Comparison of ENCODE assay signal across 25 cellular contexts in genomic region chr2:43023791-43024514, GRCh38.
DNase-seq lines count a peak whose midpoint lies in the region; ATAC-seq lines count a peak whose summit lies in the region.
"Had no signal": no experiment of that assay in that cellular context is flagged by ENCODE, and none has a peak within 500 bp of the region (broad histone marks: within the 10 kb centered on the region; RNA-seq: fewer than 3 reads in every experiment).

No MANE protein-coding gene starts in this region.

- peaks cover 3% of the 10 kb centered on the region for H3K36me3 Mint-ChIP-seq in activated naive CD4-positive, alpha-beta T cell treated with anti-CD3 and anti-CD28 coated beads, Interleukin-2, amount 50 U/mL, for 24 hours
- peaks cover 2 to 6% (median 5%) of the 10 kb centered on the region in 3 donors for H3K36me3 Mint-ChIP-seq in naive thymus-derived CD8-positive, alpha-beta T cell

- H3K27me3 ChIP-seq in stomach smooth muscle (ENCODE audit: control insufficient read depth in 1 of 2, insufficient read depth in 2 of 2, low read length in 2 of 2), result no peaks in the 10 kb centered on the region
- H3K27me3 ChIP-seq: testis had no signal

- H3K9me3 ChIP-seq in stomach smooth muscle (ENCODE audit: control insufficient read depth in 2 of 2, low read length in 2 of 2), result peaks cover 3 to 4% of the 10 kb centered on the region in 2 donors
- H3K9me3 ChIP-seq: testis had no signal

- no peak overlapping the region for H3K4me3 ChIP-seq in stomach smooth muscle (ENCODE audit: low read length in 2 of 2)
- H3K4me3 ChIP-seq: left ventricle myocardium inferior, testis had no signal

- peak overlapping the region; percentile 35 for H3K27ac Mint-ChIP-seq in activated naive CD4-positive, alpha-beta T cell treated with anti-CD3 and anti-CD28 coated beads, Interleukin-2, amount 50 U/mL, for 24 hours
- peak overlapping the region in 8 of 10 donors; percentile 22 to 93 (median 60) for H3K27ac Mint-ChIP-seq in naive thymus-derived CD8-positive, alpha-beta T cell
- H3K27ac Mint-ChIP-seq: activated CD4-positive, alpha-beta memory T cell treated with anti-CD3 and anti-CD28 coated beads for 36 hours; activated naive CD4-positive, alpha-beta T cell treated with anti-CD3 and anti-CD28 coated beads for 36 hours; activated T-helper 1 cell treated with anti-CD3 and anti-CD28 coated beads, Interleukin-12 subunit alpha, Interleukin-12 subunit beta, Interleukin-2, Interleukin-4 antibody, amounts not matched to agents 30 ng/mL and 10 ng/mL and 1 ng/mL, durations not matched to agents 14 hours and 24 hours and 36 hours had no signal

- no peaks in the 10 kb centered on the region for H3K36me3 ChIP-seq in stomach smooth muscle (ENCODE audit: control insufficient read depth in 2 of 2, insufficient read depth in 2 of 2, low read length in 2 of 2)
- H3K36me3 ChIP-seq: left ventricle myocardium inferior had no signal

- no peak for DNase-seq in activated naive CD4-positive, alpha-beta T cell (lab: John Stamatoyannopoulos, UW)
- no peak for DNase-seq in caudate nucleus (lab: John Stamatoyannopoulos, UW)
- no peak for DNase-seq in naive thymus-derived CD8-positive, alpha-beta T cell
- DNase-seq in activated CD4-positive, alpha-beta T cell treated with anti-CD3 and anti-CD28 coated beads for 1 hour, result no peak
- DNase-seq in NCI-H2196 treated with DMSO at 0.1 percent for 48 hours (lab: John Stamatoyannopoulos, UW; ENCODE audit: unreplicated experiment), result no peak
- DNase-seq in left lobe of liver (ENCODE audit: low spot score), result no peak
- DNase-seq: amniotic stem cell; cortex of kidney; effector memory CD8-positive, alpha-beta T cell; NCI-H1417 treated with DMSO at 0.1 percent for 48 hours; NCI-H526 treated with DMSO at 0.1 percent for 48 hours; SIG-M5; stimulated activated naive CD4-positive, alpha-beta T cell treated with Interleukin-2 at 50 U/mL for 16 hours had no signal

- ATAC-seq in naive thymus-derived CD8-positive, alpha-beta T cell, result no peak
- no peak for ATAC-seq in left lobe of liver
- ATAC-seq: activated CD4-positive, CD25-positive, alpha-beta regulatory T cell treated with anti-CD3 and anti-CD28 coated beads, Interleukin-2, amount 50 U/mL, for 24 hours; effector memory CD8-positive, alpha-beta T cell had no signal

- H3K4me3 Mint-ChIP-seq in activated naive CD4-positive, alpha-beta T cell treated with anti-CD3 and anti-CD28 coated beads, Interleukin-2, amount 50 U/mL, for 24 hours, result no peak overlapping the region
- no peak overlapping the region for H3K4me3 Mint-ChIP-seq in naive thymus-derived CD8-positive, alpha-beta T cell
- H3K4me3 Mint-ChIP-seq: activated CD4-positive, alpha-beta memory T cell treated with anti-CD3 and anti-CD28 coated beads for 36 hours; activated naive CD4-positive, alpha-beta T cell treated with anti-CD3 and anti-CD28 coated beads for 36 hours; activated T-helper 1 cell treated with anti-CD3 and anti-CD28 coated beads, Interleukin-12 subunit alpha, Interleukin-12 subunit beta, Interleukin-2, Interleukin-4 antibody, amounts not matched to agents 30 ng/mL and 10 ng/mL and 1 ng/mL, durations not matched to agents 14 hours and 24 hours and 36 hours; CD4-positive, CD25-positive, alpha-beta regulatory T cell; effector memory CD8-positive, alpha-beta T cell; immature natural killer cell had no signal

- POLR2A ChIA-PET in naive thymus-derived CD8-positive, alpha-beta T cell (lab: Charles Lee), result interaction anchor here (0.6 to 3.1 kb wide), 6 partner anchors 77 to 204 kb away, joined by 3 to 22 read pairs (median 5); partner anchors contain the start of gene ZFP36L2

- no peak overlapping the region for H3K9ac ChIP-seq in stomach smooth muscle (ENCODE audit: low read length in 2 of 2)
- H3K9ac ChIP-seq: KMS-11 had no signal

- H3K4me1 Mint-ChIP-seq in activated naive CD4-positive, alpha-beta T cell treated with anti-CD3 and anti-CD28 coated beads, Interleukin-2, amount 50 U/mL, for 24 hours, result peaks cover 20% of the 10 kb centered on the region
- peaks cover 28 to 44% (median 36%) of the 10 kb centered on the region in 4 donors for H3K4me1 Mint-ChIP-seq in naive thymus-derived CD8-positive, alpha-beta T cell

- H3K27me3 Mint-ChIP-seq in activated naive CD4-positive, alpha-beta T cell treated with anti-CD3 and anti-CD28 coated beads, Interleukin-2, amount 50 U/mL, for 24 hours, result no peaks in the 10 kb centered on the region
- no peaks in the 10 kb centered on the region for H3K27me3 Mint-ChIP-seq in naive thymus-derived CD8-positive, alpha-beta T cell
- H3K27me3 Mint-ChIP-seq: activated CD4-positive, alpha-beta memory T cell treated with anti-CD3 and anti-CD28 coated beads for 36 hours had no signal

- no peaks in the 10 kb centered on the region for H3K9me3 Mint-ChIP-seq in activated naive CD4-positive, alpha-beta T cell treated with anti-CD3 and anti-CD28 coated beads, Interleukin-2, amount 50 U/mL, for 24 hours
- H3K9me3 Mint-ChIP-seq in naive thymus-derived CD8-positive, alpha-beta T cell, result peaks cover 0 to 14% (median 3%) of the 10 kb centered on the region in 9 donors

- peaks cover 21% of the 10 kb centered on the region for H3K4me1 ChIP-seq in stomach smooth muscle (ENCODE audit: control insufficient read depth, insufficient read depth, low read length)

- H3K27ac ChIP-seq in caudate nucleus (ENCODE audit: low read depth, low read length), result peak overlapping the region; percentile 80
- H3K27ac ChIP-seq in stomach smooth muscle (ENCODE audit: low read length), result peak overlapping the region; percentile 6
- H3K27ac ChIP-seq: 22Rv1, KMS-11, left ventricle myocardium inferior, testis had no signal
